ENCODE assay signal across 1 cellular context in genomic region chr19:2942928-2943640, GRCh38.
A peak's percentile ranks its signal among the peaks of the same experiment; 100 is the strongest.
TF ChIP-seq lines count a peak whose summit lies in the region.

No MANE protein-coding gene starts in this region.

TF ChIP-seq in HepG2, 621 proteins besides CTCF, POLR2A, EP300 and RAD21 (continues in another document):
- TF ChIP-seq POLR2G (IDR thresholded peaks at IDR 0.05; ENCODE audit: low read depth, low read length) (peak; percentile 51; the same call in 1 of the 2 replicates), ZNF30 (CRISPR knock-in tag; IDR thresholded peaks at IDR 0.05) (no peak), NFIC (IDR thresholded peaks at IDR 0.05; ENCODE audit: low read length) (peak; percentile 23; the same call in 1 of the 2 replicates), SMC3 (IDR thresholded peaks at IDR 0.05; ENCODE audit: low read length) (peak; percentile 9; the same call in 1 of the 2 replicates), ASH2L (IDR thresholded peaks at IDR 0.05; ENCODE audit: insufficient read length, low read depth, low read length) (peak; percentile 32), ZFX (CRISPR knock-in tag; IDR thresholded peaks at IDR 0.05; ENCODE audit: low read depth) (peak; percentile 55), MTA3 (CRISPR knock-in tag; IDR thresholded peaks at IDR 0.05) (no peak), YY1 (IDR thresholded peaks at IDR 0.05; ENCODE audit: insufficient read depth, insufficient replicate concordance, low read depth, low read length) (no peak), MXI1 (IDR thresholded peaks at IDR 0.05; ENCODE audit: borderline replicate concordance, low read depth, low read length) (0 out of 3 replicates have a peak, but pooled peaks have one; percentile 32), ZNF335 (CRISPR knock-in tag; IDR thresholded peaks at IDR 0.05) (peak; percentile 17; the same call in 1 of the 2 replicates), ZNF451 (CRISPR knock-in tag; IDR thresholded peaks at IDR 0.05) (no peak), HDAC1 (CRISPR knock-in tag; IDR thresholded peaks at IDR 0.05) (peak; percentile 46; the same call in 1 of the 2 replicates), ZBTB33 (CRISPR knock-in tag; IDR thresholded peaks at IDR 0.05) (peak; percentile 40; the same call in 1 of the 2 replicates), AGO1 (IDR thresholded peaks at IDR 0.05; ENCODE audit: low read depth, low read length, poor library complexity, severe bottlenecking) (no peak), SPEN (CRISPR knock-in tag; IDR thresholded peaks at IDR 0.05; ENCODE audit: low read depth) (0 out of 2 replicates have a peak, but pooled peaks have one; percentile 15), PATZ1 (CRISPR knock-in tag; IDR thresholded peaks at IDR 0.05) (peak; percentile 67), ZNF484 (CRISPR knock-in tag; IDR thresholded peaks at IDR 0.05; ENCODE audit: borderline replicate concordance, low read depth) (no peak), FOXC1 (CRISPR knock-in tag; IDR thresholded peaks at IDR 0.05; ENCODE audit: borderline replicate concordance) (0 out of 2 replicates have a peak, but pooled peaks have one; percentile 47), HDAC2 (CRISPR knock-in tag; IDR thresholded peaks at IDR 0.05) (0 out of 2 replicates have a peak, but pooled peaks have one; percentile 23), RARA (CRISPR knock-in tag; IDR thresholded peaks at IDR 0.05) (0 out of 2 replicates have a peak, but pooled peaks have one; percentile 3), SIN3A (IDR thresholded peaks at IDR 0.05; ENCODE audit: borderline replicate concordance, low read depth, low read length) (peak; percentile 72), RELA (CRISPR knock-in tag; IDR thresholded peaks at IDR 0.05) (no peak), ARID4A (CRISPR knock-in tag; IDR thresholded peaks at IDR 0.05; ENCODE audit: borderline replicate concordance) (peak; percentile 49; the same call in 1 of the 2 replicates), RXRA (CRISPR knock-in tag; IDR thresholded peaks at IDR 0.05) (0 out of 2 replicates have a peak, but pooled peaks have one; percentile 12), ZNF281 (CRISPR knock-in tag; IDR thresholded peaks at IDR 0.05; ENCODE audit: borderline replicate concordance) (peak; percentile 64; the same call in 1 of the 2 replicates), ZNF430 (CRISPR knock-in tag; IDR thresholded peaks at IDR 0.05) (peak; percentile 33; the same call in 1 of the 2 replicates), SP140L (CRISPR knock-in tag; IDR thresholded peaks at IDR 0.05; ENCODE audit: borderline replicate concordance) (no peak), TBX3 (IDR thresholded peaks at IDR 0.05; ENCODE audit: borderline replicate concordance) (no peak), ZFY (CRISPR knock-in tag; IDR thresholded peaks at IDR 0.05) (peak; percentile 36; the same call in 1 of the 2 replicates), SNAPC5 (CRISPR knock-in tag; IDR thresholded peaks at IDR 0.05; ENCODE audit: borderline replicate concordance) (no peak), ZNF264 (CRISPR knock-in tag; IDR thresholded peaks at IDR 0.05) (no peak), MAZ (IDR thresholded peaks at IDR 0.05; ENCODE audit: borderline replicate concordance, low read depth, low read length) (0 out of 2 replicates have a peak, but pooled peaks have one; percentile 15), MAZ (CRISPR knock-in tag; IDR thresholded peaks at IDR 0.05; ENCODE audit: low read depth) (no peak), ZNF770 (CRISPR knock-in tag; IDR thresholded peaks at IDR 0.05) (peak; percentile 18; the same call in 1 of the 2 replicates), MYC (CRISPR knock-in tag; IDR thresholded peaks at IDR 0.05; ENCODE audit: borderline replicate concordance) (peak; percentile 41; the same call in 1 of the 2 replicates), XRCC5 (optimal IDR thresholded peaks at IDR 0.05; ENCODE audit: low read length) (peak; percentile 25)
- TF ChIP-seq, protein P1, sequence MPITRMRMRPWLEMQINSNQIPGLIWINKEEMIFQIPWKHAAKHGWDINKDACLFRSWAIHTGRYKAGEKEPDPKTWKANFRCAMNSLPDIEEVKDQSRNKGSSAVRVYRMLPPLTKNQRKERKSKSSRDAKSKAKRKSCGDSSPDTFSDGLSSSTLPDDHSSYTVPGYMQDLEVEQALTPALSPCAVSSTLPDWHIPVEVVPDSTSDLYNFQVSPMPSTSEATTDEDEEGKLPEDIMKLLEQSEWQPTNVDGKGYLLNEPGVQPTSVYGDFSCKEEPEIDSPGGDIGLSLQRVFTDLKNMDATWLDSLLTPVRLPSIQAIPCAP (CRISPR knock-in tag; IDR thresholded peaks at IDR 0.05; ENCODE audit: low read depth): no peak
- TF ChIP-seq, protein P2, sequence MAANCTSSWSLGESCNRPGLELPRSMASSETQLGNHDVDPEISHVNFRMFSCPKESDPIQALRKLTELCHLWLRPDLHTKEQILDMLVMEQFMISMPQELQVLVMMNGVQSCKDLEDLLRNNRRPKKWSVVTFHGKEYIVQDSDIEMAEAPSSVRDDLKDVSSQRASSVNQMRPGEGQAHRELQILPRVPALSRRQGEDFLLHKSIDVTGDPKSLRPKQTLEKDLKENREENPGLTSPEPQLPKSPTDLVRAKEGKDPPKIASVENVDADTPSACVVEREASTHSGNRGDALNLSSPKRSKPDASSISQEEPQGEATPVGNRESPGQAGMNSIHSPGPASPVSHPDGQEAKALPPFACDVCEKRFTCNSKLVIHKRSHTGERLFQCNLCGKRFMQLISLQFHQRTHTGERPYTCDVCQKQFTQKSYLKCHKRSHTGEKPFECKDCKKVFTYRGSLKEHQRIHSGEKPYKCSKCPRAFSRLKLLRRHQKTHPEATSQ (CRISPR knock-in tag; IDR thresholded peaks at IDR 0.05; ENCODE audit: borderline replicate concordance): 0 out of 2 replicates have a peak, but pooled peaks have one; percentile 17
- TF ChIP-seq, protein P3, sequence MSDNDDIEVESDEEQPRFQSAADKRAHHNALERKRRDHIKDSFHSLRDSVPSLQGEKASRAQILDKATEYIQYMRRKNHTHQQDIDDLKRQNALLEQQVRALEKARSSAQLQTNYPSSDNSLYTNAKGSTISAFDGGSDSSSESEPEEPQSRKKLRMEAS (IDR thresholded peaks at IDR 0.05): peak; percentile 44
- TF ChIP-seq, protein P4, sequence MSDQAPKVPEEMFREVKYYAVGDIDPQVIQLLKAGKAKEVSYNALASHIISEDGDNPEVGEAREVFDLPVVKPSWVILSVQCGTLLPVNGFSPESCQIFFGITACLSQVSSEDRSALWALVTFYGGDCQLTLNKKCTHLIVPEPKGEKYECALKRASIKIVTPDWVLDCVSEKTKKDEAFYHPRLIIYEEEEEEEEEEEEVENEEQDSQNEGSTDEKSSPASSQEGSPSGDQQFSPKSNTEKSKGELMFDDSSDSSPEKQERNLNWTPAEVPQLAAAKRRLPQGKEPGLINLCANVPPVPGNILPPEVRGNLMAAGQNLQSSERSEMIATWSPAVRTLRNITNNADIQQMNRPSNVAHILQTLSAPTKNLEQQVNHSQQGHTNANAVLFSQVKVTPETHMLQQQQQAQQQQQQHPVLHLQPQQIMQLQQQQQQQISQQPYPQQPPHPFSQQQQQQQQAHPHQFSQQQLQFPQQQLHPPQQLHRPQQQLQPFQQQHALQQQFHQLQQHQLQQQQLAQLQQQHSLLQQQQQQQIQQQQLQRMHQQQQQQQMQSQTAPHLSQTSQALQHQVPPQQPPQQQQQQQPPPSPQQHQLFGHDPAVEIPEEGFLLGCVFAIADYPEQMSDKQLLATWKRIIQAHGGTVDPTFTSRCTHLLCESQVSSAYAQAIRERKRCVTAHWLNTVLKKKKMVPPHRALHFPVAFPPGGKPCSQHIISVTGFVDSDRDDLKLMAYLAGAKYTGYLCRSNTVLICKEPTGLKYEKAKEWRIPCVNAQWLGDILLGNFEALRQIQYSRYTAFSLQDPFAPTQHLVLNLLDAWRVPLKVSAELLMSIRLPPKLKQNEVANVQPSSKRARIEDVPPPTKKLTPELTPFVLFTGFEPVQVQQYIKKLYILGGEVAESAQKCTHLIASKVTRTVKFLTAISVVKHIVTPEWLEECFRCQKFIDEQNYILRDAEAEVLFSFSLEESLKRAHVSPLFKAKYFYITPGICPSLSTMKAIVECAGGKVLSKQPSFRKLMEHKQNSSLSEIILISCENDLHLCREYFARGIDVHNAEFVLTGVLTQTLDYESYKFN (CRISPR knock-in tag; conservative IDR thresholded peaks at IDR 0.05): peak; percentile 69
